29 cellular contexts compared by ENCODE assay signal in genomic region chr10:86266446-86267242, GRCh38.
A peak's percentile ranks its signal among the peaks of the same experiment; 100 is the strongest.
DNase-seq lines count a peak whose midpoint lies in the region; ATAC-seq and TF ChIP-seq lines count a peak whose summit lies in the region.
"Had no signal": no experiment of that assay in that cellular context is flagged by ENCODE, and none has a peak within 500 bp of the region (broad histone marks: within the 10 kb centered on the region; RNA-seq: fewer than 3 reads in every experiment).

No MANE protein-coding gene starts in this region.

- ATAC-seq in GM18870 (IDR thresholded peaks at IDR 0.05; ENCODE audit: unreplicated experiment) (no peak), GM19351 (IDR thresholded peaks at IDR 0.05; ENCODE audit: unreplicated experiment) (no peak)
- ATAC-seq: activated CD4-positive, alpha-beta T cell treated with anti-CD3 and anti-CD28 coated beads for 36 hours; GM12878; T-helper 17 cell had no signal

- DNase-seq in CD14-positive monocyte (ENCODE audit: low spot score) (peak; percentile 17), neural crest cell (ENCODE audit: low read depth, low spot score) (no peak), suprapubic skin (ENCODE audit: low spot score in 2 of 2) (peak; percentile 32 to 36), CD1c-positive myeloid dendritic cell (ENCODE audit: extremely low spot score) (no peak), DMS114 treated with DMSO at 0.1 percent for 48 hours (lab: John Stamatoyannopoulos, UW; ENCODE audit: unreplicated experiment) (no peak)
- DNase-seq: activated CD4-positive, alpha-beta T cell treated with anti-CD3 and anti-CD28 coated beads for 36 hours; activated naive CD4-positive, alpha-beta T cell treated with anti-CD3 and anti-CD28 coated beads, Interleukin-2, amount 10 ng/mL, durations not matched to agents 7 days and 5 days; amniotic stem cell; CD4-positive, alpha-beta T cell; colonic mucosa; EL; foreskin melanocyte; GM23248; NCI-H446 treated with DMSO at 0.1 percent for 48 hours; NCI-H82; small intestine; stimulated activated CD4-positive, alpha-beta T cell treated with anti-CD3 and anti-CD28 coated beads, Interleukin-2, amount 100 ng/mL, for 24 hours; T-helper 17 cell had no signal

- H3K27ac ChIP-seq in angular gyrus (ENCODE audit: low read depth, low read length) (peak overlapping the region; percentile 92), suprapubic skin (no peak overlapping the region)
- H3K27ac ChIP-seq: breast epithelium, colonic mucosa, esophagus muscularis mucosa, GM23248, KMS-11, RWPE1, SK-N-MC, uterus had no signal

- peaks cover 2% of the 10 kb centered on the region for H3K4me1 Mint-ChIP-seq in CD14-positive monocyte
- H3K4me1 Mint-ChIP-seq in neural crest cell = peaks cover 24% of the 10 kb centered on the region
- H3K4me1 Mint-ChIP-seq: activated CD4-positive, alpha-beta T cell treated with anti-CD3 and anti-CD28 coated beads for 36 hours; activated naive CD4-positive, alpha-beta T cell treated with anti-CD3 and anti-CD28 coated beads, Interleukin-2, amount 10 ng/mL, durations not matched to agents 7 days and 5 days had no signal

- H3K4me3 ChIP-seq in suprapubic skin = no peak overlapping the region
- H3K4me3 ChIP-seq: breast epithelium, colonic mucosa, esophagus muscularis mucosa, GM12878, GM23248, SK-N-MC, uterus had no signal

- no peak overlapping the region for H3K27ac Mint-ChIP-seq in CD14-positive monocyte
- H3K27ac Mint-ChIP-seq in neural crest cell (ENCODE audit: unreplicated experiment) = peak overlapping the region; percentile 78
- H3K27ac Mint-ChIP-seq: activated CD4-positive, alpha-beta T cell treated with anti-CD3 and anti-CD28 coated beads for 36 hours; activated naive CD4-positive, alpha-beta T cell treated with anti-CD3 and anti-CD28 coated beads, Interleukin-2, amount 10 ng/mL, durations not matched to agents 7 days and 5 days; CD4-positive, alpha-beta T cell; memory B cell; T-helper 17 cell had no signal

- peaks cover 31 to 37% (median 34%) of the 10 kb centered on the region in 3 donors for H3K27me3 Mint-ChIP-seq in CD14-positive monocyte (ENCODE audit: low read depth in 3 of 3)
- peaks cover 9% of the 10 kb centered on the region for H3K27me3 Mint-ChIP-seq in neural crest cell (ENCODE audit: low read depth)

- no peaks in the 10 kb centered on the region for H3K9me3 ChIP-seq in suprapubic skin
- H3K9me3 ChIP-seq: breast epithelium, colonic mucosa, esophagus muscularis mucosa, uterus had no signal

- no peak for TF ChIP-seq POLR2A in suprapubic skin (IDR thresholded peaks at IDR 0.05)

- peaks cover 12% of the 10 kb centered on the region for H3K4me1 ChIP-seq in suprapubic skin
- H3K4me1 ChIP-seq: breast epithelium, colonic mucosa, uterus had no signal

- no peaks in the 10 kb centered on the region for H3K36me3 ChIP-seq in suprapubic skin
- H3K36me3 ChIP-seq: breast epithelium, colonic mucosa, esophagus muscularis mucosa, uterus had no signal

- intact Hi-C loops in CD14-positive monocyte (cut with micrococcal nuclease) = loop anchor here in 1 of 2 donors (5.0 kb wide), 1 partner anchor 79 kb away; no protein-coding TSS in a partner anchor

- H3K9me3 Mint-ChIP-seq in CD14-positive monocyte = peaks cover 2 to 7% (median 3%) of the 10 kb centered on the region in 7 donors
- H3K9me3 Mint-ChIP-seq in neural crest cell = no peaks in the 10 kb centered on the region
- H3K9me3 Mint-ChIP-seq: activated naive CD4-positive, alpha-beta T cell treated with anti-CD3 and anti-CD28 coated beads, Interleukin-2, amount 10 ng/mL, durations not matched to agents 7 days and 5 days had no signal

- no peaks in the 10 kb centered on the region for H3K36me3 Mint-ChIP-seq in CD14-positive monocyte
- peaks cover 5% of the 10 kb centered on the region for H3K36me3 Mint-ChIP-seq in neural crest cell (ENCODE audit: low read depth)
- H3K36me3 Mint-ChIP-seq: activated naive CD4-positive, alpha-beta T cell treated with anti-CD3 and anti-CD28 coated beads, Interleukin-2, amount 10 ng/mL, durations not matched to agents 7 days and 5 days; memory B cell had no signal

- H3K27me3 ChIP-seq in suprapubic skin = peaks cover 27% of the 10 kb centered on the region
- H3K27me3 ChIP-seq: breast epithelium, colonic mucosa, uterus had no signal

- H3K4me3 Mint-ChIP-seq in CD14-positive monocyte = no peak overlapping the region
- H3K4me3 Mint-ChIP-seq in neural crest cell = no peak overlapping the region
- H3K4me3 Mint-ChIP-seq: activated CD4-positive, alpha-beta T cell treated with anti-CD3 and anti-CD28 coated beads for 36 hours; activated naive CD4-positive, alpha-beta T cell treated with anti-CD3 and anti-CD28 coated beads, Interleukin-2, amount 10 ng/mL, durations not matched to agents 7 days and 5 days; CD4-positive, alpha-beta T cell; memory B cell; T-helper 17 cell had no signal

- 84% methylated on average over 4 of the region's 7 CpGs for WGBS in suprapubic skin

- TF ChIP-seq EP300 in suprapubic skin (IDR thresholded peaks at IDR 0.05) = no peak

- TF ChIP-seq CTCF in CD14-positive monocyte (IDR thresholded peaks at IDR 0.05) (no peak), neural crest cell (conservative IDR thresholded peaks at IDR 0.05) (no peak), suprapubic skin (IDR thresholded peaks at IDR 0.05) (no peak)

Comparison
In these comparisons a context has a peak if more than half of its experiments do, and no peak if none do; other contexts are left out.
1. DNase-seq: peak in CD14-positive monocyte (single experiment) and suprapubic skin (2 of 2); none in neural crest cell (single experiment), CD1c-positive myeloid dendritic cell (single experiment) and DMS114 treated with DMSO at 0.1 percent for 48 hours (single experiment).